In genomic region chr2:202317080-202317859, GRCh38 we compare ENCODE assay signal across 8 cellular contexts. TPM values are rescaled to one million over a fixed set of nuclear protein-coding genes. Genes with fewer than 3 reads are reported as not detected.
DNase-seq lines count a peak whose midpoint lies in the region; ATAC-seq and TF ChIP-seq lines count a peak whose summit lies in the region.

No MANE protein-coding gene starts in this region.

- TF ChIP-seq CTCF in BJ (IDR thresholded peaks at IDR 0.05; ENCODE audit: insufficient read depth, low read depth, low read length) = no peak
- TF ChIP-seq CTCF in nephron progenitor cell (IDR thresholded peaks at IDR 0.05) = no peak

- no peaks in the 10 kb centered on the region for H3K27me3 ChIP-seq in BJ (ENCODE audit: control insufficient read depth, insufficient read depth, low read length)

- H3K4me3 Mint-ChIP-seq in nephron progenitor cell = no peak overlapping the region

- H3K27me3 Mint-ChIP-seq in nephron progenitor cell (ENCODE audit: low read depth, poor library complexity) = no peaks in the 10 kb centered on the region

- peaks cover 4% of the 10 kb centered on the region; the same call in 1 of the 2 replicates for H3K36me3 ChIP-seq in BJ (ENCODE audit: control insufficient read depth, insufficient read depth, low read length)

- no peaks in the 10 kb centered on the region for H3K9me3 Mint-ChIP-seq in nephron progenitor cell

- H3K27ac Mint-ChIP-seq in nephron progenitor cell = peak overlapping the region; percentile 31

- peak; percentile 51 for DNase-seq in BJ (ENCODE audit: low read depth)
- peak; percentile 67 for DNase-seq in NCI-H2029 treated with DMSO at 0.1 percent for 48 hours (lab: John Stamatoyannopoulos, UW)
- peak; percentile 20 for DNase-seq in epidermal melanocyte (ENCODE audit: insufficient read length, low spot score)
- no peak for DNase-seq in nephron progenitor cell
- no peak for DNase-seq in stimulated activated CD4-positive, alpha-beta T cell treated with anti-CD3 and anti-CD28 coated beads, Interleukin-4, amount 100 ng/mL, for 24 hours
- DNase-seq in cortex of kidney (lab: John Stamatoyannopoulos, UW) = no peak

- no peaks in the 10 kb centered on the region for H3K4me1 Mint-ChIP-seq in nephron progenitor cell

- peaks cover 5% of the 10 kb centered on the region for H3K36me3 Mint-ChIP-seq in nephron progenitor cell (ENCODE audit: low read depth)

- POLR2A ChIA-PET in BJ (lab: Charles Lee) = interaction anchor here (0.6 kb wide), 1 partner anchor 1836 kb away, joined by 3 read pairs; no protein-coding TSS in a partner anchor

- no peak overlapping the region for H3K4me3 ChIP-seq in BJ (ENCODE audit: low read depth, low read length)

- no peak for ATAC-seq in HG02870 (IDR thresholded peaks at IDR 0.05; ENCODE audit: unreplicated experiment)
- ATAC-seq in HG02973 (IDR thresholded peaks at IDR 0.05; ENCODE audit: unreplicated experiment) = no peak

- CTCF ChIA-PET in BJ (lab: Yijun Ruan, JAX) = no interaction called here

RNA-seq across cellular contexts. Expression of gene NOP58, which starts 51.7 kb away (rescaled TPM):
- polyA plus RNA-seq in BJ (2011; rRNA removed) = 22.3 and 36.1 TPM in 2 replicates
- polyA minus RNA-seq in BJ (2011; rRNA and poly(A)+ RNA removed) = 18.0 and 31.1 TPM in 2 replicates

RNA-seq across cellular contexts. Expression of gene BMPR2, which starts 58.9 kb away (rescaled TPM):
- 30.9 and 54.3 TPM in 2 replicates for polyA plus RNA-seq in BJ (2011; rRNA removed)
- polyA minus RNA-seq in BJ (2011; rRNA and poly(A)+ RNA removed) = 74.9 and 87.0 TPM in 2 replicates

Comparison
In these comparisons a context has a peak if more than half of its experiments do, and no peak if none do; other contexts are left out.
1. DNase-seq: peak in BJ (single experiment), NCI-H2029 treated with DMSO at 0.1 percent for 48 hours (single experiment) and epidermal melanocyte (single experiment); none in nephron progenitor cell (single experiment), stimulated activated CD4-positive, alpha-beta T cell treated with anti-CD3 and anti-CD28 coated beads, Interleukin-4, amount 100 ng/mL, for 24 hours (single experiment) and cortex of kidney (single experiment).